ENCODE assay signal across 8 cellular contexts in genomic region chr20:21125072-21125848, GRCh38. TPM values are rescaled to one million over a fixed set of nuclear protein-coding genes. Genes with fewer than 3 reads are reported as not detected.
DNase-seq lines count a peak whose midpoint lies in the region; ATAC-seq and TF ChIP-seq lines count a peak whose summit lies in the region.

No MANE protein-coding gene starts in this region.

- no peaks in the 10 kb centered on the region for H3K9me3 Mint-ChIP-seq in activated T-cell treated with anti-CD3 and anti-CD28 coated beads, Interleukin-2, amount 50 U/mL, for 72 hours

- peak in 1 of 2 donors; percentile 3 for ATAC-seq in activated T-cell treated with anti-CD3 and anti-CD28 coated beads, Interleukin-2, amount 50 U/mL, for 72 hours (replicated peaks in 1 of 2)
- ATAC-seq in HG02642 (IDR thresholded peaks at IDR 0.05; ENCODE audit: poor library complexity, unreplicated experiment): peak; percentile 21
- ATAC-seq in foreskin keratinocyte: peak; percentile 50

- H3K27ac Mint-ChIP-seq in activated T-cell treated with anti-CD3 and anti-CD28 coated beads, Interleukin-2, amount 50 U/mL, for 72 hours: no peak overlapping the region

- H3K36me3 Mint-ChIP-seq in activated T-cell treated with anti-CD3 and anti-CD28 coated beads, Interleukin-2, amount 50 U/mL, for 72 hours (ENCODE audit: insufficient read depth in 2 of 2): peaks cover 0 to 3% of the 10 kb centered on the region in 2 donors

- H3K27ac ChIP-seq in VCaP (peak overlapping the region; percentile 95), foreskin keratinocyte (no peak overlapping the region), neutrophil (peak overlapping the region; percentile 68)

- H3K36me3 ChIP-seq in neutrophil: no peaks in the 10 kb centered on the region

- H3K4me3 ChIP-seq in neutrophil (ENCODE audit: low read depth in 1 of 2, low read length in 1 of 2): peak overlapping the region; percentile 55 to 97

- peak overlapping the region; percentile 78 to 98 for H3K4me3 Mint-ChIP-seq in activated T-cell treated with anti-CD3 and anti-CD28 coated beads, Interleukin-2, amount 50 U/mL, for 72 hours

- H3K4me1 ChIP-seq in foreskin keratinocyte (peaks cover 5% of the 10 kb centered on the region), neutrophil (ENCODE audit: control insufficient read depth in 1 of 2, insufficient read depth in 1 of 2, low read depth in 1 of 2, low read length in 1 of 2) (peaks cover 15 to 19% of the 10 kb centered on the region in 2 experiments)

- no peaks in the 10 kb centered on the region for H3K9me3 ChIP-seq in neutrophil

- H3K27me3 ChIP-seq in foreskin keratinocyte (no peaks in the 10 kb centered on the region), neutrophil (peaks cover 14% of the 10 kb centered on the region)

- peaks cover 17% of the 10 kb centered on the region for H3K4me1 Mint-ChIP-seq in activated T-cell treated with anti-CD3 and anti-CD28 coated beads, Interleukin-2, amount 50 U/mL, for 72 hours (ENCODE audit: low read depth)

- H3K27me3 Mint-ChIP-seq in activated T-cell treated with anti-CD3 and anti-CD28 coated beads, Interleukin-2, amount 50 U/mL, for 72 hours (ENCODE audit: low read depth): no peaks in the 10 kb centered on the region

- DNase-seq in activated T-cell treated with anti-CD3 and anti-CD28 coated beads, Interleukin-2, amount 50 U/mL, for 72 hours: no peak
- DNase-seq in activated T-cell treated with anti-CD3 and anti-CD28 coated beads, Interleukin-2, amount 50 U/mL, for 1 hour: no peak
- peak; percentile 79 for DNase-seq in NCI-H1092 treated with DMSO at 0.1 percent for 48 hours (lab: John Stamatoyannopoulos, UW)
- no peak for DNase-seq in foreskin keratinocyte
- DNase-seq in NOMO-1 treated with DMSO at 0.1 percent for 48 hours (lab: John Stamatoyannopoulos, UW; ENCODE audit: unreplicated experiment): no peak

- TF ChIP-seq CTCF in VCaP (conservative IDR thresholded peaks at IDR 0.05) (peak; percentile 31; the same call in 1 of the 2 replicates), foreskin keratinocyte (conservative IDR thresholded peaks at IDR 0.05) (no peak), neutrophil (IDR thresholded peaks at IDR 0.05) (no peak)

RNA-seq across cellular contexts. Expression of gene KIZ, which starts 0.6 kb away (rescaled TPM):
- total RNA-seq in activated T-cell treated with anti-CD3 and anti-CD28 coated beads, Interleukin-2, amount 50 U/mL, for 72 hours: 10 to 100 TPM; 24.0 to 30.9 TPM
- total RNA-seq in foreskin keratinocyte: 13.7 and 17.8 TPM in 2 replicates
- polyA plus RNA-seq in foreskin keratinocyte: 12.3 and 13.8 TPM in 2 replicates

RNA-seq across cellular contexts. Expression of gene LINC00237, which starts 19.1 kb away (rescaled TPM):
- under 1 TPM; 0.41 to 0.49 TPM for total RNA-seq in activated T-cell treated with anti-CD3 and anti-CD28 coated beads, Interleukin-2, amount 50 U/mL, for 72 hours
- not detected in 2 replicates for total RNA-seq in foreskin keratinocyte
- not detected in 2 replicates for polyA plus RNA-seq in foreskin keratinocyte
